Comparison of ENCODE assay signal across 8 cellular contexts in the genomic region with DNA sequence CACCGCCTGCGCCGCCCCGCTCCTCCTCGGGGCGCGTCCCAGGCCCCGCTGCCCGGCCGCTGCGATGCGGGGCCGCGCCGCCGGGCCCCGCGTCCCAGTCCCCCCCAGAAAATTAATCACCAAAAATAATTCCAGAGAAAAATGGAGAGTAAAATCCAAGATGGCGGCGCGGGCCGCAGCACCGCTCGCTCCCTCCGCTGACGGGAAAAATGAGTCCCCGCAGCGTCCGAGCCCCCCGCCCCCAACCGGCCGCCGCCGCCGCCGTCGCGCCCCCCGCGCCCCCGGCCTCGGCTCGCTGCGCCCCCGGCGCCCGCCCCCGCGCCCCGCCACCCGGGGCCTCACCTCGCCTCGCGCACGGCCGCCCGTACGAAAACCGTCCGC. TPM values are rescaled to one million over a fixed set of nuclear protein-coding genes. Genes with fewer than 3 reads are reported as not detected.
DNase-seq lines count a peak whose midpoint lies in the region; ATAC-seq and TF ChIP-seq lines count a peak whose summit lies in the region.

A gene (minus strand): TSS at position 162 of the 381 bp plus-strand sequence. CDS start 23,220 bp downstream, outside the sequence.

- H3K27me3 ChIP-seq in PC-3 (ENCODE audit: low read length) (no peaks in the 10 kb centered on the region), right atrium auricular region (no peaks in the 10 kb centered on the region)

- POLR2A ChIA-PET in PC-3 (lab: Charles Lee; ENCODE audit: unreplicated experiment), result no interaction called here

- H3K4me3 ChIP-seq in PC-3 (ENCODE audit: low read length) (peak within 1 kb of the TSS; percentile 83), right atrium auricular region (peak within 1 kb of the TSS; percentile 80 to 88)

- peaks cover 43% of the 10 kb centered on the region for H3K79me2 ChIP-seq in PC-3 (ENCODE audit: low read length)

- DNase-seq in EL, result peak; percentile 52
- DNase-seq in PC-3, result peak; percentile 45
- no peak for DNase-seq in right atrium auricular region (ENCODE audit: low spot score)
- DNase-seq in renal cortical epithelial cell (ENCODE audit: low read depth), result no peak
- no peak for DNase-seq in NCI-H1694 (lab: John Stamatoyannopoulos, UW)

- H4K20me1 ChIP-seq in PC-3 (ENCODE audit: low read length), result peaks cover 38% of the 10 kb centered on the region

- CTCF ChIA-PET in PC-3 (lab: Charles Lee), result no interaction called here

- peaks cover 16% of the 10 kb centered on the region for H3K4me1 ChIP-seq in PC-3 (ENCODE audit: insufficient read depth, low read length)
- peaks cover 0 to 56% of the 10 kb centered on the region in 2 donors for H3K4me1 ChIP-seq in right atrium auricular region

- peak within 1 kb of the TSS; percentile 86 for H3K9ac ChIP-seq in PC-3 (ENCODE audit: low read length)

- no peaks in the 10 kb centered on the region for H3K36me3 ChIP-seq in PC-3 (ENCODE audit: low read depth, low read length)
- no peaks in the 10 kb centered on the region for H3K36me3 ChIP-seq in right atrium auricular region

- H3K27ac ChIP-seq in PC-3 (ENCODE audit: low read length) (peak within 1 kb of the TSS; percentile 79), adipose tissue (ENCODE audit: low read depth, low read length) (peak within 1 kb of the TSS; percentile 99), right atrium auricular region (peak within 1 kb of the TSS; percentile 97 to 98)

- ATAC-seq in HG02571 (IDR thresholded peaks at IDR 0.05; ENCODE audit: unreplicated experiment) (peak; percentile 5), PC-3 (no peak), GM21786 (IDR thresholded peaks at IDR 0.05; ENCODE audit: unreplicated experiment) (no peak)

- 0 to 1% (median 1%) methylated on average over 23 to 58 of the region's 60 CpGs for WGBS in adipose tissue, 3 donors

- H3K9me3 ChIP-seq in PC-3 (ENCODE audit: low read length), result no peaks in the 10 kb centered on the region
- no peaks in the 10 kb centered on the region for H3K9me3 ChIP-seq in right atrium auricular region

- intact Hi-C loops in PC-3 (cut with micrococcal nuclease), result loop anchor here (10.0 kb wide), 1 partner anchor 198 kb away; a partner anchor contains a TSS

- no peaks in the 10 kb centered on the region for H3K9me2 ChIP-seq in PC-3 (replicated peaks; ENCODE audit: low read length)

- H3K4me2 ChIP-seq in PC-3 (ENCODE audit: low read length), result peak within 1 kb of the TSS; percentile 88

- BruUV-seq in PC-3 (replicated peaks; lab: Mats Ljungman, UMichigan), result no TSS peak

- peak within 1 kb of the TSS; percentile 95 for H2AFZ ChIP-seq in PC-3 (ENCODE audit: low read length)

- TF ChIP-seq CTCF in PC-3 (conservative IDR thresholded peaks at IDR 0.05; ENCODE audit: low read depth, low read length) (no peak), right atrium auricular region (IDR thresholded peaks at IDR 0.05) (no peak)

- H3F3A ChIP-seq in PC-3 (ENCODE audit: low read length, unreplicated experiment), result no peaks in the 10 kb centered on the region

RNA-seq across cellular contexts. Expression of the gene that starts here (rescaled TPM):
- total RNA-seq in PC-3 (2014; rRNA removed) (17.5 and 19.0 TPM in 2 replicates), right atrium auricular region (10 to 100 TPM; 20.2 to 20.5 TPM), renal cortical epithelial cell (19.6 and 52.2 TPM in 2 replicates)
- 10 to 100 TPM; 10.6 to 19.2 (median 16.8) TPM for polyA plus RNA-seq in adipose tissue

Comparison
In these comparisons a context has a peak if more than half of its experiments do, and no peak if none do; other contexts are left out.
1. DNase-seq: peak in EL (single experiment) and PC-3 (single experiment); none in right atrium auricular region (single experiment), renal cortical epithelial cell (single experiment) and NCI-H1694 (single experiment).
2. Peak in every context shown above with its lines, with median percentiles within 50 percentile points of each other: H3K27ac ChIP-seq.